8 cellular contexts compared by ENCODE assay signal in genomic region chr12:98646165-98646764, GRCh38. TPM values are rescaled to one million over a fixed set of nuclear protein-coding genes. Genes with fewer than 3 reads are reported as not detected.
DNase-seq lines count a peak whose midpoint lies in the region; ATAC-seq and TF ChIP-seq lines count a peak whose summit lies in the region.

No MANE protein-coding gene starts in this region.

- intact Hi-C loops in CD8-positive, alpha-beta T cell (cut with DNase I, micrococcal nuclease): loop anchor here (5.0 to 10.0 kb wide), 2 partner anchors 1496 to 1741 kb away; partner anchors contain the start of genes BLTP3B (in 1 of the 2) and NEDD1 (in 1 of the 2)
- intact Hi-C loops in tibial artery (cut with DNase I; ENCODE audit: low total_unique reads): no loop called here

- H3K9ac ChIP-seq in liver (ENCODE audit: low read depth in 1 of 2, low read length in 2 of 2): peak overlapping the region; percentile 0 to 72

- no peak for ATAC-seq in CD8-positive, alpha-beta T cell

- H3K27me3 ChIP-seq in CD8-positive, alpha-beta T cell (ENCODE audit: insufficient read depth, low read length): no peaks in the 10 kb centered on the region
- no peaks in the 10 kb centered on the region for H3K27me3 ChIP-seq in liver (ENCODE audit: control insufficient read depth in 4 of 4, insufficient read depth in 4 of 4, low read length in 3 of 4)
- H3K27me3 ChIP-seq in tibial artery: no peaks in the 10 kb centered on the region

- no peaks in the 10 kb centered on the region for H3K27me3 Mint-ChIP-seq in CD8-positive, alpha-beta T cell (ENCODE audit: low read depth)
- H3K27me3 Mint-ChIP-seq in IgD-negative memory B cell: no peaks in the 10 kb centered on the region

- H3K9me3 Mint-ChIP-seq in CD8-positive, alpha-beta T cell: no peaks in the 10 kb centered on the region
- H3K9me3 Mint-ChIP-seq in IgD-negative memory B cell: no peaks in the 10 kb centered on the region

- H3K4me1 ChIP-seq in CD8-positive, alpha-beta T cell (ENCODE audit: insufficient read depth, low read length): peaks cover 14% of the 10 kb centered on the region
- peaks cover 0 to 18% (median 10%) of the 10 kb centered on the region in 4 donors for H3K4me1 ChIP-seq in liver (ENCODE audit: control insufficient read depth in 4 of 4, insufficient read depth in 4 of 4, low read length in 3 of 4)
- H3K4me1 ChIP-seq in tibial artery: peaks cover 0 to 26% (median 9%) of the 10 kb centered on the region in 4 donors

- no peaks in the 10 kb centered on the region for H3K36me3 ChIP-seq in CD8-positive, alpha-beta T cell (ENCODE audit: insufficient read depth, low read length)
- peaks cover 2 to 10% (median 9%) of the 10 kb centered on the region in 4 donors for H3K36me3 ChIP-seq in liver (ENCODE audit: control insufficient read depth in 4 of 4, insufficient read depth in 3 of 4, low read depth in 1 of 4, low read length in 3 of 4)
- peaks cover 18 to 20% (median 20%) of the 10 kb centered on the region in 3 donors for H3K36me3 ChIP-seq in tibial artery

- WGBS in liver: 13% methylated on average over 7 of the region's 7 CpGs

- H3K27ac Mint-ChIP-seq in CD8-positive, alpha-beta T cell: peak overlapping the region; percentile 84
- peak overlapping the region; percentile 76 to 99 (median 89) for H3K27ac Mint-ChIP-seq in IgD-negative memory B cell

- no peak overlapping the region for H3K27ac ChIP-seq in CD8-positive, alpha-beta T cell (ENCODE audit: low read depth, low read length)
- H3K27ac ChIP-seq in liver (ENCODE audit: low read depth in 1 of 2, low read length in 2 of 2) (no peak overlapping the region), tibial artery (peak overlapping the region; percentile 90 to 96)

- TF ChIP-seq RAD21 in liver (IDR thresholded peaks at IDR 0.05): no peak

- no peak for DNase-seq in CD8-positive, alpha-beta T cell
- DNase-seq in astrocyte of the cerebellum (ENCODE audit: low read depth) (no peak), tibial artery (no peak), NCI-H2171 treated with DMSO at 0.1 percent for 48 hours (lab: John Stamatoyannopoulos, UW) (no peak), GOT3 (lab: John Stamatoyannopoulos, UW) (no peak)
- no peak for DNase-seq in stimulated activated CD8-positive, alpha-beta memory T cell treated with anti-CD3 and anti-CD28 coated beads, Interleukin-4, amount 100 ng/mL, for 48 hours

- CTCF ChIA-PET in CD8-positive, alpha-beta T cell (lab: Charles Lee): interaction anchor here (0.7 to 0.9 kb wide), 2 partner anchors 44 to 52 kb away, joined by 3 to 4 read pairs; no protein-coding TSS in a partner anchor

- in situ Hi-C loops in astrocyte of the cerebellum (cut with HindIII; ENCODE audit: low sequenced_read_pairs): no loop called here

- H3K4me1 Mint-ChIP-seq in CD8-positive, alpha-beta T cell (ENCODE audit: low read depth): peaks cover 37% of the 10 kb centered on the region
- H3K4me1 Mint-ChIP-seq in IgD-negative memory B cell: peaks cover 12 to 30% (median 18%) of the 10 kb centered on the region in 3 donors

- H3K4me3 ChIP-seq in CD8-positive, alpha-beta T cell (ENCODE audit: low read depth, low read length): peak overlapping the region; percentile 99
- peak overlapping the region; percentile 96 for H3K4me3 ChIP-seq in astrocyte of the cerebellum (ENCODE audit: low read depth, low read length)
- H3K4me3 ChIP-seq in liver (ENCODE audit: low read depth in 1 of 3, low read length in 3 of 3): peak overlapping the region; percentile 90 to 97 (median 95)
- H3K4me3 ChIP-seq in tibial artery: peak overlapping the region; percentile 97 to 99

- H3K36me3 Mint-ChIP-seq in CD8-positive, alpha-beta T cell: peaks cover 38% of the 10 kb centered on the region
- peaks cover 3% of the 10 kb centered on the region for H3K36me3 Mint-ChIP-seq in IgD-negative memory B cell

- H3K4me3 Mint-ChIP-seq in CD8-positive, alpha-beta T cell: peak overlapping the region; percentile 99
- H3K4me3 Mint-ChIP-seq in IgD-negative memory B cell: peak overlapping the region; percentile 98 to 100 (median 98)

- H3K9me3 ChIP-seq in CD8-positive, alpha-beta T cell (ENCODE audit: low read length): no peaks in the 10 kb centered on the region
- H3K9me3 ChIP-seq in liver (ENCODE audit: control insufficient read depth in 4 of 4, low read length in 3 of 4) (no peaks in the 10 kb centered on the region), tibial artery (no peaks in the 10 kb centered on the region)

- no peak for TF ChIP-seq CTCF in CD8-positive, alpha-beta T cell (IDR thresholded peaks at IDR 0.05)
- TF ChIP-seq CTCF in astrocyte of the cerebellum (IDR thresholded peaks at IDR 0.05; ENCODE audit: low read depth, low read length, missing control alignments) (no peak), liver (IDR thresholded peaks at IDR 0.05; ENCODE audit: low read depth, low read length, missing input control) (no peak), tibial artery (IDR thresholded peaks at IDR 0.05) (no peak)

- POLR2A ChIA-PET in CD8-positive, alpha-beta T cell (lab: Charles Lee): interaction anchor here (3.4 kb wide), 1 partner anchor 52 kb away, joined by 30 read pairs; the partner anchor contains the start of gene SLC25A3

TF ChIP-seq in liver, 16 proteins besides CTCF, POLR2A, EP300 and RAD21:
- no peak for TF ChIP-seq TAF1 (conservative IDR thresholded peaks at IDR 0.05)
- no peak for TF ChIP-seq GABPA (IDR thresholded peaks at IDR 0.05 in 1 of 2, conservative IDR thresholded peaks at IDR 0.05 in 1 of 2)

RNA-seq across cellular contexts. Expression of gene APAF1, which starts 1.2 kb away (rescaled TPM):
- total RNA-seq in CD8-positive, alpha-beta T cell: 10 to 100 TPM; 10.5 to 11.9 TPM
- polyA plus RNA-seq in IgD-negative memory B cell (10.6 TPM), liver (1 to 10 TPM; 1.9 to 2.8 TPM)
- 10 to 100 TPM; 10.4 to 11.6 TPM for total RNA-seq in liver

RNA-seq across cellular contexts. Expression of gene IKBIP, which starts 1.7 kb away (rescaled TPM):
- total RNA-seq in CD8-positive, alpha-beta T cell: 1 to 10 TPM; 1.4 to 1.9 TPM
- polyA plus RNA-seq in IgD-negative memory B cell (9.7 TPM), liver (1 to 10 TPM; 4.7 to 7.1 TPM)
- 10 to 100 TPM in 1 of 2 donors, 1 to 10 TPM in 1; 5.4 to 10.5 TPM for total RNA-seq in liver

RNA-seq across cellular contexts. Expression of gene SLC25A3, which starts 52.8 kb away (rescaled TPM):
- total RNA-seq in CD8-positive, alpha-beta T cell: 100 to 1,000 TPM; 686 TPM
- 232 TPM for polyA plus RNA-seq in IgD-negative memory B cell
- 100 to 1,000 TPM; 223 to 400 TPM for total RNA-seq in liver
- polyA plus RNA-seq in liver: 100 to 1,000 TPM; 285 to 300 TPM

Comparison
In these comparisons a context has a peak if more than half of its experiments do, and no peak if none do; other contexts are left out.
1. H3K27ac ChIP-seq: peak in tibial artery (2 of 2); none in CD8-positive, alpha-beta T cell (single experiment) and liver (0 of 2).
2. Peak in every context shown above with its lines, with median percentiles within 50 percentile points of each other: H3K4me3 ChIP-seq.